8 cellular contexts compared by ENCODE assay signal in the genomic region with DNA sequence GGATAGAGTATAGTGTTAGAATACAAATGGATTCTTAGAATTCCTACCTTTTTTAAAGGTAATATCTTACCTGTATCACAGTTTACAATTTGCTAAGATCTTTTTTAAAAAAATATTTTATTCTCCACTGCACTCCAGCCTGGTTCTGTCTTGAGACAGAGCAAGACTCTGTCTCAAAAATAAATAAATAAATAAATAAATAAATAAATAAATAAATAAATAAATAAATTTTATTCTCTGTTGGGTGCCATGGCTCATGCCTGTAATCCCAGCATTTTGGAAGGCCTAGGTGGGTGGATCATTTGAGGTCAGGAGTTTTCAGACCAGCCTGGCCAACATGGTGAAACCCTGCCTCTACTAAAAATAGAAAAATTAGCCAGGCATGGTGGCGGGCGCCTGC. TPM values are rescaled to one million over a fixed set of nuclear protein-coding genes. Genes with fewer than 3 reads are reported as not detected.
DNase-seq lines count a peak whose midpoint lies in the region; ATAC-seq, FAIRE-seq and TF ChIP-seq lines count a peak whose summit lies in the region.
"Not testable (repeated sequence)": the region's sequence is repeated elsewhere in the genome, so short reads cannot be mapped to it uniquely, and the experiment has no call there.

No MANE protein-coding gene starts in this region.

- peaks cover 25% of the 10 kb centered on the region for H3K36me3 Mint-ChIP-seq in T-helper 1 cell treated with Interleukin-12 subunit alpha and Interleukin-12 subunit beta and Interleukin-4 antibody, amounts not matched to agents 30 μg/mL and 1 μg/mL, for 36 hours (ENCODE audit: low read depth)
- peaks cover 46% of the 10 kb centered on the region for H3K36me3 Mint-ChIP-seq in activated T-cell treated with anti-CD3 and anti-CD28 coated beads, Interleukin-2, amount 50 U/mL, for 24 hours (ENCODE audit: low read depth)
- peaks cover 4 to 11% (median 5%) of the 10 kb centered on the region in 3 donors for H3K36me3 Mint-ChIP-seq in immature natural killer cell

- H3F3A ChIP-seq in DOHH2 (ENCODE audit: control insufficient read depth, insufficient read depth), result not testable (repeated sequence)

- peaks cover 32% of the 10 kb centered on the region for H3K9me3 Mint-ChIP-seq in T-helper 1 cell treated with Interleukin-12 subunit alpha and Interleukin-12 subunit beta and Interleukin-4 antibody, amounts not matched to agents 30 μg/mL and 1 μg/mL, for 36 hours
- not testable (repeated sequence) for H3K9me3 Mint-ChIP-seq in activated T-cell treated with anti-CD3 and anti-CD28 coated beads, Interleukin-2, amount 50 U/mL, for 24 hours
- peaks cover 0 to 19% (median 0%) of the 10 kb centered on the region in 6 donors for H3K9me3 Mint-ChIP-seq in immature natural killer cell

- not testable (repeated sequence) for ATAC-seq in A549, GM12878

- H3K36me3 ChIP-seq in DOHH2 (ENCODE audit: control insufficient read depth, low read length), result peaks cover 34% of the 10 kb centered on the region
- peaks cover 15% of the 10 kb centered on the region for H3K36me3 ChIP-seq in Karpas-422 (ENCODE audit: insufficient read depth, low read length)
- not testable (repeated sequence) for H3K36me3 ChIP-seq in GM12878 (ENCODE audit: control insufficient read depth in 2 of 2, insufficient read depth in 2 of 2, low read length in 1 of 2); osteoblast (ENCODE audit: insufficient read depth, low read length)

- H3K27me3 Mint-ChIP-seq in T-helper 1 cell treated with Interleukin-12 subunit alpha and Interleukin-12 subunit beta and Interleukin-4 antibody, amounts not matched to agents 30 μg/mL and 1 μg/mL, for 36 hours (ENCODE audit: low read depth); activated T-cell treated with anti-CD3 and anti-CD28 coated beads, Interleukin-2, amount 50 U/mL, for 24 hours: not testable (repeated sequence)
- peaks cover 5 to 12% (median 8%) of the 10 kb centered on the region in 3 donors for H3K27me3 Mint-ChIP-seq in immature natural killer cell (ENCODE audit: low read depth in 3 of 3)

- not testable (repeated sequence) for H3K9me3 ChIP-seq in A549; GM12878 (replicated peaks; ENCODE audit: control insufficient read depth, insufficient read depth, low read length); osteoblast (ENCODE audit: low read depth, low read length)
- H3K9me3 ChIP-seq in DOHH2 (ENCODE audit: control insufficient read depth, insufficient read depth, low read length), result peaks cover 18% of the 10 kb centered on the region
- H3K9me3 ChIP-seq in Karpas-422 (ENCODE audit: low read length), result peaks cover 14% of the 10 kb centered on the region

- H3K79me2 ChIP-seq in DOHH2 (ENCODE audit: control insufficient read depth, low read length), result peaks cover 73% of the 10 kb centered on the region
- H3K79me2 ChIP-seq in Karpas-422 (ENCODE audit: low read length), result peaks cover 62% of the 10 kb centered on the region
- peaks cover 70% of the 10 kb centered on the region for H3K79me2 ChIP-seq in GM12878 (ENCODE audit: control insufficient read depth, insufficient read depth, low read length)
- H3K79me2 ChIP-seq in osteoblast (ENCODE audit: insufficient read depth, low read length), result peaks cover 52% of the 10 kb centered on the region

- not testable (repeated sequence) for BruUV-seq in GM12878 (replicated peaks; lab: Mats Ljungman, UMichigan)

- in situ Hi-C loops in GM12878 (cut with MboI), result loop anchor here (10.0 kb wide), 1 partner anchor 651 kb away; a partner anchor contains a TSS

- H3K4me2 ChIP-seq in A549 (peak overlapping the region; percentile 82), DOHH2 (ENCODE audit: low read length) (peak overlapping the region; percentile 87), Karpas-422 (ENCODE audit: low read depth, low read length, poor library complexity, severe bottlenecking) (peak overlapping the region; percentile 89), GM12878 (ENCODE audit: control insufficient read depth, insufficient read depth) (peak overlapping the region; percentile 76), osteoblast (ENCODE audit: insufficient read depth, low read length) (peak overlapping the region; percentile 90)

- H3K27ac ChIP-seq in A549; DOHH2 (ENCODE audit: low read depth, low read length); osteoblast (ENCODE audit: low read depth, low read length): not testable (repeated sequence)
- H3K27ac ChIP-seq in Karpas-422 (ENCODE audit: low read length), result peak overlapping the region; percentile 82; the same call in 1 of the 2 replicates
- H3K27ac ChIP-seq in GM12878 (ENCODE audit: control insufficient read depth, insufficient read depth), result peak overlapping the region; percentile 87

- FAIRE-seq in A549 (lab: Jason Lieb, UNC); GM12878 (lab: Jason Lieb, UNC): not testable (repeated sequence)

- POLR2A ChIA-PET in A549 (lab: Yijun Ruan, JAX), result interaction anchor here (1.3 kb wide), 1 partner anchor 76 kb away, joined by 3 read pairs; a partner anchor contains a TSS
- POLR2A ChIA-PET in GM12878 (lab: Charles Lee), result interaction anchor here (0.5 to 4.4 kb wide), 6 partner anchors 15 to 153 kb away, joined by 3 to 49 read pairs (median 8); a partner anchor contains a TSS

- SMC1A ChIA-PET in GM12878 (lab: Charles Lee; ENCODE audit: uncharacterized antibody, unreplicated experiment), result interaction anchor here (1.2 to 5.4 kb wide), 6 partner anchors 11 to 132 kb away, joined by 6 to 38 read pairs (median 8); a partner anchor contains a TSS

- H3K4me1 Mint-ChIP-seq in T-helper 1 cell treated with Interleukin-12 subunit alpha and Interleukin-12 subunit beta and Interleukin-4 antibody, amounts not matched to agents 30 μg/mL and 1 μg/mL, for 36 hours (ENCODE audit: low read depth), result peaks cover 43% of the 10 kb centered on the region
- H3K4me1 Mint-ChIP-seq in activated T-cell treated with anti-CD3 and anti-CD28 coated beads, Interleukin-2, amount 50 U/mL, for 24 hours (ENCODE audit: low read depth), result peaks cover 62% of the 10 kb centered on the region
- peaks cover 55 to 66% of the 10 kb centered on the region in 2 donors for H3K4me1 Mint-ChIP-seq in immature natural killer cell

- not testable (repeated sequence) for H3K27ac Mint-ChIP-seq in T-helper 1 cell treated with Interleukin-12 subunit alpha and Interleukin-12 subunit beta and Interleukin-4 antibody, amounts not matched to agents 30 μg/mL and 1 μg/mL, for 36 hours
- H3K27ac Mint-ChIP-seq in activated T-cell treated with anti-CD3 and anti-CD28 coated beads, Interleukin-2, amount 50 U/mL, for 24 hours, result peak overlapping the region; percentile 92
- H3K27ac Mint-ChIP-seq in immature natural killer cell, result peak overlapping the region; percentile 90 to 98 (median 96)

- H3K9ac ChIP-seq in Karpas-422 (ENCODE audit: low read length), result peak overlapping the region; percentile 81
- H3K9ac ChIP-seq in GM12878 (ENCODE audit: control insufficient read depth, insufficient read depth, low read length), result peak overlapping the region; percentile 83

- 100% methylated on average over 2 of the region's 2 CpGs for WGBS in A549 (ENCODE audit: missing lambda C conversion rate)
- 29% methylated on average over 2 of the region's 2 CpGs for WGBS in GM12878 (ENCODE audit: insufficient coverage, insufficient replicate concordance, low lambda C conversion rate, missing lambda C conversion rate)

- not testable (repeated sequence) for H3K9me2 ChIP-seq in DOHH2 (replicated peaks; ENCODE audit: control insufficient read depth, low read length); Karpas-422 (replicated peaks; ENCODE audit: insufficient read depth, low read length)

- CTCF ChIA-PET in A549 (lab: Yijun Ruan, JAX) (interaction anchor here (1.0 to 4.5 kb wide), 2 partner anchors 77 to 101 kb away, joined by 4 to 23 read pairs; a partner anchor contains a TSS), GM12878 (lab: Yijun Ruan, JAX) (interaction anchor here (0.8 to 4.5 kb wide), 12 partner anchors 17 to 255 kb away, joined by 3 to 32 read pairs (median 5); a partner anchor contains a TSS)

- DNase-seq in A549 (ENCODE audit: low read depth in 1 of 2, low spot score in 1 of 2); Karpas-422; activated T-cell treated with anti-CD3 and anti-CD28 coated beads, Interleukin-2, amount 50 U/mL, for 24 hours; GM12878 (ENCODE audit: low read depth, low spot score); immature natural killer cell; osteoblast (ENCODE audit: insufficient read length, low spot score, missing footprints): not testable (repeated sequence)

- H3K4me3 ChIP-seq in A549; osteoblast (ENCODE audit: insufficient read depth, low read length): not testable (repeated sequence)
- peak overlapping the region; percentile 89 for H3K4me3 ChIP-seq in DOHH2 (ENCODE audit: low read length)
- H3K4me3 ChIP-seq in Karpas-422 (ENCODE audit: low read length), result peak overlapping the region; percentile 72
- peak overlapping the region; percentile 78 for H3K4me3 ChIP-seq in GM12878

- intact Hi-C loops in GM12878 (cut with micrococcal nuclease; ENCODE audit: unreplicated experiment), result loop anchor here (10.0 kb wide), 1 partner anchor 651 kb away; a partner anchor contains a TSS

- H3K27me3 ChIP-seq in DOHH2 (ENCODE audit: control insufficient read depth, low read length); Karpas-422 (ENCODE audit: low read length); GM12878 (replicated peaks in 1 of 2; ENCODE audit: control insufficient read depth in 2 of 2, insufficient read depth in 2 of 2, low read length in 1 of 2); osteoblast (ENCODE audit: insufficient read depth, low read length): not testable (repeated sequence)

- H2AFZ ChIP-seq in Karpas-422 (ENCODE audit: low read length); GM12878 (ENCODE audit: control insufficient read depth, low read depth, low read length); osteoblast (ENCODE audit: low read length): not testable (repeated sequence)

- H4K20me1 ChIP-seq in DOHH2 (ENCODE audit: control insufficient read depth, insufficient read depth, low read depth, low read length); Karpas-422 (ENCODE audit: insufficient read depth, low read depth, low read length); GM12878 (ENCODE audit: control insufficient read depth, insufficient read depth); osteoblast (ENCODE audit: insufficient read depth, low read length): not testable (repeated sequence)

- not testable (repeated sequence) for TF ChIP-seq POLR2A in A549 (IDR thresholded peaks at IDR 0.05; ENCODE audit: low read length); GM12878 (IDR thresholded peaks at IDR 0.05; ENCODE audit: low read depth, low read length)

- not testable (repeated sequence) for TF ChIP-seq EP300 in A549 (IDR thresholded peaks at IDR 0.05); GM12878 (IDR thresholded peaks at IDR 0.05; ENCODE audit: borderline replicate concordance in 1 of 2, control insufficient read depth in 1 of 2, low read depth in 2 of 2, low read length in 2 of 2)

- peak overlapping the region; percentile 92 for H3K4me3 Mint-ChIP-seq in T-helper 1 cell treated with Interleukin-12 subunit alpha and Interleukin-12 subunit beta and Interleukin-4 antibody, amounts not matched to agents 30 μg/mL and 1 μg/mL, for 36 hours
- H3K4me3 Mint-ChIP-seq in activated T-cell treated with anti-CD3 and anti-CD28 coated beads, Interleukin-2, amount 50 U/mL, for 24 hours, result peak overlapping the region; percentile 85
- H3K4me3 Mint-ChIP-seq in immature natural killer cell, result peak overlapping the region; percentile 67 to 97 (median 92)

- not testable (repeated sequence) for TF ChIP-seq CTCF in A549 (IDR thresholded peaks at IDR 0.05); DOHH2 (IDR thresholded peaks at IDR 0.05; ENCODE audit: low read depth, low read length, poor library complexity, severe bottlenecking); GM12878 (IDR thresholded peaks at IDR 0.05 in 2 of 3, conservative IDR thresholded peaks at IDR 0.05 in 1 of 3; ENCODE audit: control insufficient read depth in 2 of 3, extremely low read depth in 1 of 3, insufficient read depth in 1 of 3, low read depth in 3 of 3, low read length in 3 of 3); osteoblast (IDR thresholded peaks at IDR 0.05; ENCODE audit: extremely low read depth, low read depth, low read length)

- not testable (repeated sequence) for H3K4me1 ChIP-seq in A549; osteoblast (ENCODE audit: insufficient read depth, low read length)
- peaks cover 41% of the 10 kb centered on the region for H3K4me1 ChIP-seq in DOHH2 (ENCODE audit: control insufficient read depth, low read length)
- H3K4me1 ChIP-seq in Karpas-422 (ENCODE audit: low read length), result peaks cover 22% of the 10 kb centered on the region
- peaks cover 11% of the 10 kb centered on the region for H3K4me1 ChIP-seq in GM12878 (ENCODE audit: control insufficient read depth, insufficient read depth, low read length)

- TF ChIP-seq RAD21 in A549 (conservative IDR thresholded peaks at IDR 0.05 in 1 of 2, IDR thresholded peaks at IDR 0.05 in 1 of 2); GM12878 (IDR thresholded peaks at IDR 0.05; ENCODE audit: insufficient read depth, low read depth, low read length): not testable (repeated sequence)

- RAD21 ChIA-PET in GM12878 (lab: Charles Lee; ENCODE audit: unreplicated experiment), result interaction anchor here (1.7 to 4.1 kb wide), 5 partner anchors 17 to 132 kb away, joined by 9 to 21 read pairs (median 11); a partner anchor contains a TSS

RNA-seq across cellular contexts. Expression of a gene that starts 2.2 kb away (rescaled TPM):
- polyA plus RNA-seq in A549 (2011; rRNA removed) (4.8 and 7.7 TPM in 2 replicates), A549 (2017; fragmentation: RNase III; extraction: RNeasy Plus Mini Kit Qiagen cat#74134 plus additional on column Dnase treatment) (6.8 to 8.4 TPM (median 7.8 TPM) in 3 replicates), GM12878 (2011; rRNA removed) (37.5 and 72.8 TPM in 2 replicates), GM12878 (2014; fragmentation: Illumina TruSeq; extraction: Trizol) (40.1 and 58.6 TPM in 2 replicates), GM12878 (2014; fragmentation: Nextera tagmentation; extraction: Ambion mirVana) (10 to 100 TPM; 12.9 to 18.2 TPM), GM12878 (2014; rRNA removed) (28.0 and 32.6 TPM in 2 replicates), GM12878 (2016; fragmentation: Nextera tagmentation; extraction: Ambion mirVana) (10 to 100 TPM; 50.0 to 55.3 TPM), immature natural killer cell (10 to 100 TPM in 1 of 3 donors, 1 to 10 TPM in 2; 9.2 to 10.3 (median 9.8) TPM)
- 2.0 and 2.6 TPM in 2 replicates for polyA plus RNA-seq in A549 (2012; cell fraction: cytosol; rRNA removed)
- 1.0 and 1.1 TPM in 2 replicates for polyA plus RNA-seq in A549 (2012; cell fraction: nucleus; rRNA removed)
- 0.54 and 1.1 TPM in 2 replicates for polyA minus RNA-seq in A549 (2011; rRNA and poly(A)+ RNA removed)
- 21.5 and 38.4 TPM in 2 replicates for total RNA-seq in Karpas-422 (2014; rRNA removed; shearing (Covaris generic); ENCODE audit: low replicate concordance)
- 22.9 and 23.3 TPM in 2 replicates for total RNA-seq in GM12878 (2013; cell fraction: nucleolus; rRNA removed)
- total RNA-seq in GM12878 (2014; rRNA removed) (46.0 and 57.8 TPM in 2 replicates), GM12878 (2014; rRNA removed; fragmentation: Illumina TruSeq; extraction: Trizol) (52.0 and 52.5 TPM in 2 replicates), GM12878 (2021) (41.2 and 44.9 TPM in 2 replicates), osteoblast (20.3 TPM in 2 replicates)
- polyA plus RNA-seq in GM12878 (2011; ENCODE audit: low read depth), result 19.8 TPM
- 8.5 and 11.5 TPM in 2 replicates for polyA plus RNA-seq in GM12878 (2011; cell fraction: cytosol; rRNA removed)
- 14.2 and 17.2 TPM in 2 replicates for polyA plus RNA-seq in GM12878 (2011; cell fraction: nucleus; rRNA removed)
- polyA plus RNA-seq in GM12878 (2012), result 33.4 and 42.6 TPM in 2 replicates
- polyA minus RNA-seq in GM12878 (2011; rRNA and poly(A)+ RNA removed), result 9.1 and 11.2 TPM in 2 replicates
- polyA minus RNA-seq in GM12878 (2011; cell fraction: cytosol; rRNA and poly(A)+ RNA removed), result 7.7 and 8.0 TPM in 2 replicates
- polyA minus RNA-seq in GM12878 (2011; cell fraction: nucleus; rRNA and poly(A)+ RNA removed), result 7.0 and 10.3 TPM in 2 replicates
